Comparison of ENCODE assay signal across 9 cellular contexts in the genomic region with DNA sequence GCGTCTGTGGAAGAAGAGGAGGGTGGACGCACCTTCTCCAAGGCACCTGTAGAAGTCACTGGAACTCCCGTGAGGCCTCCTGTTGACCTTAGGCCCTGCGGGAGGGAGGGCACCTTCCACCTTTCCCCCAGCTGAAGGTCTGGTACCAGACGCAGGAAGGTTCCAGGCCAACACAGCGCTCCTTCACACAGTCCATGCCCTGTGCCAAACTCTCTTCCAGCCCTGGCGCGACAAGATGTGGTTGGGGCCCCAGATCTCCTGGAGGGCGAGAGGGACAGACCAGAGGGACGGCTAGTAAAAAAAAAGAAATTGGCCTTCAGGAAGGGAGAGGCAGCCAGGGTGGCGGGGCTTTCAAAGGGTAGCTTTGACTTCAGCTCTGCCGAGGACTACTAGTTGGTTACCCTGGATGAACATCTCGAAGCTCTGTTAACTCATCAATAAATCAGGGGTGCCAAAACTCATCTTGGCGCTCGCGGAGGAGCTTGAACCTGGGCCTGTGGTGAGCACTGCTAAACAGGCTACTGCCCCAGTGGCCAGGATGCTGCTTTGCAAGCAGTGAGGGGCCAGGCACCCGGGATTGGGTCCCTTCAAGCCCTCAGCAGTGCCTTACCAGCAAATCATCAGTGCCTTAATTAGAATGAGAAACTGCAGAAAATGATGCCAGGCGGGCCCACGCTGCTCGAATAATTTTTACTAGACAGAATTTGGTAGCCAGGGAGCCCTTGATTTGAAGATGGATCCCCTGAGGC. TPM values are rescaled to one million over a fixed set of nuclear protein-coding genes. Genes with fewer than 3 reads are reported as not detected.
DNase-seq lines count a peak whose midpoint lies in the region; ATAC-seq, FAIRE-seq and TF ChIP-seq lines count a peak whose summit lies in the region.
"Had no signal": no experiment of that assay in that cellular context is flagged by ENCODE, and none has a peak within 500 bp of the region (broad histone marks: within the 10 kb centered on the region; RNA-seq: fewer than 3 reads in every experiment).

No MANE protein-coding gene starts in this region.

- peaks cover 12% of the 10 kb centered on the region for H3K4me1 ChIP-seq in astrocyte (ENCODE audit: insufficient read depth, low read length)
- peaks cover 1 to 16% (median 13%) of the 10 kb centered on the region in 5 donors for H3K4me1 ChIP-seq in subcutaneous abdominal adipose tissue (ENCODE audit: control insufficient read depth in 5 of 5, insufficient read depth in 5 of 5, low read length in 5 of 5)

- peak overlapping the region; percentile 80 for H3K4me2 ChIP-seq in astrocyte (ENCODE audit: low read length)
- H3K4me2 ChIP-seq: PC-9 had no signal

- peaks cover 16% of the 10 kb centered on the region for H3K36me3 Mint-ChIP-seq in activated naive CD4-positive, alpha-beta T cell treated with anti-CD3 and anti-CD28 coated beads for 36 hours (ENCODE audit: low read depth)
- H3K36me3 Mint-ChIP-seq in astrocyte (ENCODE audit: low read depth, unreplicated experiment) = peaks cover 22% of the 10 kb centered on the region
- peaks cover 8 to 15% (median 9%) of the 10 kb centered on the region in 3 donors for H3K36me3 Mint-ChIP-seq in immature natural killer cell

- H4K20me1 ChIP-seq in astrocyte (ENCODE audit: insufficient read depth, low read length) = peaks cover 21% of the 10 kb centered on the region

- CTCF ChIA-PET in activated naive CD4-positive, alpha-beta T cell treated with anti-CD3 and anti-CD28 coated beads for 36 hours (lab: Charles Lee) = interaction anchor here (0.5 to 4.6 kb wide), 4 partner anchors 15 to 44 kb away, joined by 3 to 36 read pairs (median 3); a partner anchor contains a TSS

- H3K79me2 ChIP-seq in astrocyte (ENCODE audit: insufficient read depth, low read length) = no peaks in the 10 kb centered on the region

- peaks cover 29% of the 10 kb centered on the region for H3K27me3 Mint-ChIP-seq in activated naive CD4-positive, alpha-beta T cell treated with anti-CD3 and anti-CD28 coated beads for 36 hours (ENCODE audit: low read depth)
- H3K27me3 Mint-ChIP-seq in astrocyte (ENCODE audit: low read depth, unreplicated experiment) = peaks cover 48% of the 10 kb centered on the region
- peaks cover 12 to 18% (median 13%) of the 10 kb centered on the region in 3 donors for H3K27me3 Mint-ChIP-seq in immature natural killer cell (ENCODE audit: low read depth in 3 of 3)

- H3K4me3 Mint-ChIP-seq in activated naive CD4-positive, alpha-beta T cell treated with anti-CD3 and anti-CD28 coated beads for 36 hours = peak overlapping the region; percentile 66
- H3K4me3 Mint-ChIP-seq in astrocyte (ENCODE audit: unreplicated experiment) (peak overlapping the region; percentile 78), immature natural killer cell (peak overlapping the region in 4 of 5 donors; percentile 21 to 67 (median 45))

- H3K4me3 ChIP-seq in astrocyte (ENCODE audit: insufficient read depth, low read depth, low read length) (no peak overlapping the region), subcutaneous abdominal adipose tissue (ENCODE audit: low read depth in 1 of 5, low read length in 5 of 5) (peak overlapping the region in 3 of 5 donors; percentile 52 to 65 (median 58))
- H3K4me3 ChIP-seq: PC-9 had no signal

- H3K9ac ChIP-seq in astrocyte (ENCODE audit: low read length) = no peak overlapping the region
- H3K9ac ChIP-seq in subcutaneous abdominal adipose tissue (ENCODE audit: low read length in 5 of 5) = no peak overlapping the region

- no peak overlapping the region for H2AFZ ChIP-seq in astrocyte (ENCODE audit: low read depth, low read length)
- H2AFZ ChIP-seq: PC-9 had no signal

- H3K27me3 ChIP-seq in astrocyte (ENCODE audit: insufficient read depth, low read length) (peaks cover 38% of the 10 kb centered on the region), subcutaneous abdominal adipose tissue (ENCODE audit: control insufficient read depth in 5 of 5, insufficient read depth in 4 of 5, low read length in 5 of 5) (peaks cover 27 to 35% (median 33%) of the 10 kb centered on the region in 5 donors)

- H3K9me3 Mint-ChIP-seq in activated naive CD4-positive, alpha-beta T cell treated with anti-CD3 and anti-CD28 coated beads for 36 hours = no peaks in the 10 kb centered on the region
- H3K9me3 Mint-ChIP-seq in astrocyte (ENCODE audit: unreplicated experiment) (peaks cover 2% of the 10 kb centered on the region), immature natural killer cell (peaks cover 0 to 3% (median 0%) of the 10 kb centered on the region in 6 donors)

- no peak for FAIRE-seq in astrocyte (lab: Jason Lieb, UNC)

- ATAC-seq in HG03045 (IDR thresholded peaks at IDR 0.05; ENCODE audit: unreplicated experiment) = no peak

- no peak overlapping the region for H3K27ac Mint-ChIP-seq in activated naive CD4-positive, alpha-beta T cell treated with anti-CD3 and anti-CD28 coated beads for 36 hours
- H3K27ac Mint-ChIP-seq in astrocyte (ENCODE audit: unreplicated experiment) (peak overlapping the region; percentile 41), immature natural killer cell (peak overlapping the region in 1 of 6 donors; percentile 34)

- TF ChIP-seq CTCF in astrocyte (IDR thresholded peaks at IDR 0.05; ENCODE audit: insufficient read depth, low read depth, low read length) = no peak

- intact Hi-C loops in activated naive CD4-positive, alpha-beta T cell treated with anti-CD3 and anti-CD28 coated beads for 36 hours (cut with micrococcal nuclease) = no loop called here

- no peak for DNase-seq in activated naive CD4-positive, alpha-beta T cell treated with anti-CD3 and anti-CD28 coated beads for 36 hours
- DNase-seq in activated naive CD4-positive, alpha-beta T cell treated with Interleukin-2 at 50 U/mL for 16 hours = no peak
- DNase-seq in astrocyte (ENCODE audit: low read depth) (no peak), immature natural killer cell (no peak), SIG-M5 (lab: John Stamatoyannopoulos, UW) (no peak)
- no peak for DNase-seq in stimulated activated CD4-positive, alpha-beta T cell treated with anti-CD3 and anti-CD28 coated beads, Interleukin-4, amount 100 ng/mL, for 24 hours

- H3K27ac ChIP-seq in astrocyte (ENCODE audit: low read depth, low read length) = no peak overlapping the region
- no peak overlapping the region for H3K27ac ChIP-seq in subcutaneous abdominal adipose tissue (ENCODE audit: low read depth, low read length)
- H3K27ac ChIP-seq: PC-9 had no signal

- peaks cover 11% of the 10 kb centered on the region for H3K4me1 Mint-ChIP-seq in activated naive CD4-positive, alpha-beta T cell treated with anti-CD3 and anti-CD28 coated beads for 36 hours (ENCODE audit: low read depth)
- H3K4me1 Mint-ChIP-seq in astrocyte (ENCODE audit: low read depth, unreplicated experiment) (peaks cover 1% of the 10 kb centered on the region), immature natural killer cell (peaks cover 0 to 7% of the 10 kb centered on the region in 2 donors)

- H3K36me3 ChIP-seq in astrocyte (ENCODE audit: insufficient read depth, low read length) (peaks cover 3% of the 10 kb centered on the region), subcutaneous abdominal adipose tissue (ENCODE audit: control insufficient read depth in 5 of 5, insufficient read depth in 5 of 5, low read length in 5 of 5) (peaks cover 0 to 32% (median 32%) of the 10 kb centered on the region in 5 donors)

- H3K9me3 ChIP-seq in astrocyte (ENCODE audit: insufficient read depth, low read depth, low read length) = peaks cover 3% of the 10 kb centered on the region
- H3K9me3 ChIP-seq in subcutaneous abdominal adipose tissue (ENCODE audit: control insufficient read depth in 5 of 5, low read length in 5 of 5) = no peaks in the 10 kb centered on the region

RNA-seq across cellular contexts. Expression of a gene that starts 14.9 kb away (rescaled TPM):
- total RNA-seq in activated naive CD4-positive, alpha-beta T cell treated with anti-CD3 and anti-CD28 coated beads for 36 hours = 10 to 100 TPM; 11.6 to 12.9 TPM
- total RNA-seq in astrocyte = 10.9 and 12.3 TPM in 2 replicates
- polyA plus RNA-seq in immature natural killer cell = 10 to 100 TPM in 1 of 3 donors, 1 to 10 TPM in 2; 3.1 to 12.4 (median 5.0) TPM

RNA-seq across cellular contexts. Expression of a gene that starts 28.0 kb away (rescaled TPM):
- total RNA-seq in activated naive CD4-positive, alpha-beta T cell treated with anti-CD3 and anti-CD28 coated beads for 36 hours = not detected
- total RNA-seq in astrocyte = 0.07 and 0.09 TPM in 2 replicates
- polyA plus RNA-seq in immature natural killer cell = not detected
- total RNA-seq: PC-9 had no signal

RNA-seq across cellular contexts. Expression of a gene that starts 32.9 kb away (rescaled TPM):
- total RNA-seq in activated naive CD4-positive, alpha-beta T cell treated with anti-CD3 and anti-CD28 coated beads for 36 hours = 1 to 10 TPM; 9.1 to 9.6 TPM
- 10.1 and 11.0 TPM in 2 replicates for total RNA-seq in astrocyte
- polyA plus RNA-seq in immature natural killer cell = 1 to 10 TPM; 3.8 to 8.4 (median 8.3) TPM

RNA-seq across cellular contexts. Expression of a gene that starts 40.9 kb away (rescaled TPM):
- total RNA-seq in activated naive CD4-positive, alpha-beta T cell treated with anti-CD3 and anti-CD28 coated beads for 36 hours = 1 to 10 TPM; 7.2 to 7.3 TPM
- 61.8 and 66.6 TPM in 2 replicates for total RNA-seq in astrocyte
- 100 to 1,000 TPM in 1 of 3 donors, 10 to 100 TPM in 2; 64.1 to 119 (median 69.1) TPM for polyA plus RNA-seq in immature natural killer cell

RNA-seq across cellular contexts. Expression of a gene that starts 44.2 kb away (rescaled TPM):
- total RNA-seq in activated naive CD4-positive, alpha-beta T cell treated with anti-CD3 and anti-CD28 coated beads for 36 hours = not detected
- not detected in 2 replicates for total RNA-seq in astrocyte
- polyA plus RNA-seq in immature natural killer cell = not detected
- total RNA-seq: PC-9 had no signal
